Comparison of ENCODE assay signal across 1 cellular context in genomic region chr13:110266983-110267382, GRCh38.
A peak's percentile ranks its signal among the peaks of the same experiment; 100 is the strongest.
TF ChIP-seq lines count a peak whose summit lies in the region.

No MANE protein-coding gene starts in this region.

TF ChIP-seq in HepG2, 621 proteins besides CTCF, POLR2A, EP300 and RAD21 (continued from another document):
- TF ChIP-seq, protein P1, sequence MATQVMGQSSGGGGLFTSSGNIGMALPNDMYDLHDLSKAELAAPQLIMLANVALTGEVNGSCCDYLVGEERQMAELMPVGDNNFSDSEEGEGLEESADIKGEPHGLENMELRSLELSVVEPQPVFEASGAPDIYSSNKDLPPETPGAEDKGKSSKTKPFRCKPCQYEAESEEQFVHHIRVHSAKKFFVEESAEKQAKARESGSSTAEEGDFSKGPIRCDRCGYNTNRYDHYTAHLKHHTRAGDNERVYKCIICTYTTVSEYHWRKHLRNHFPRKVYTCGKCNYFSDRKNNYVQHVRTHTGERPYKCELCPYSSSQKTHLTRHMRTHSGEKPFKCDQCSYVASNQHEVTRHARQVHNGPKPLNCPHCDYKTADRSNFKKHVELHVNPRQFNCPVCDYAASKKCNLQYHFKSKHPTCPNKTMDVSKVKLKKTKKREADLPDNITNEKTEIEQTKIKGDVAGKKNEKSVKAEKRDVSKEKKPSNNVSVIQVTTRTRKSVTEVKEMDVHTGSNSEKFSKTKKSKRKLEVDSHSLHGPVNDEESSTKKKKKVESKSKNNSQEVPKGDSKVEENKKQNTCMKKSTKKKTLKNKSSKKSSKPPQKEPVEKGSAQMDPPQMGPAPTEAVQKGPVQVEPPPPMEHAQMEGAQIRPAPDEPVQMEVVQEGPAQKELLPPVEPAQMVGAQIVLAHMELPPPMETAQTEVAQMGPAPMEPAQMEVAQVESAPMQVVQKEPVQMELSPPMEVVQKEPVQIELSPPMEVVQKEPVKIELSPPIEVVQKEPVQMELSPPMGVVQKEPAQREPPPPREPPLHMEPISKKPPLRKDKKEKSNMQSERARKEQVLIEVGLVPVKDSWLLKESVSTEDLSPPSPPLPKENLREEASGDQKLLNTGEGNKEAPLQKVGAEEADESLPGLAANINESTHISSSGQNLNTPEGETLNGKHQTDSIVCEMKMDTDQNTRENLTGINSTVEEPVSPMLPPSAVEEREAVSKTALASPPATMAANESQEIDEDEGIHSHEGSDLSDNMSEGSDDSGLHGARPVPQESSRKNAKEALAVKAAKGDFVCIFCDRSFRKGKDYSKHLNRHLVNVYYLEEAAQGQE (IDR thresholded peaks at IDR 0.05; ENCODE audit: borderline replicate concordance in 1 of 2, low read depth in 1 of 2, low read length in 2 of 2): peak in 1 of 2 experiments; percentile 24; a peak in 1 of 4 replicates
- no peak for TF ChIP-seq MBD4 (IDR thresholded peaks at IDR 0.05; ENCODE audit: borderline replicate concordance, low read length)
